In genomic region chr2:169715379-169716228, GRCh38 we compare ENCODE assay signal across 1 cellular context.
TF ChIP-seq lines count a peak whose summit lies in the region.

No MANE protein-coding gene starts in this region.

TF ChIP-seq in K562, 482 proteins besides CTCF, POLR2A, EP300 and RAD21 (continued from another document and continues in another):
- TF ChIP-seq PRPF4 (IDR thresholded peaks at IDR 0.05; ENCODE audit: insufficient read depth, low read depth, low read length, poor library complexity, severe bottlenecking), result no peak
- TF ChIP-seq ELK1 (CRISPR knock-in tag; IDR thresholded peaks at IDR 0.05), result no peak
- TF ChIP-seq TAF1 (IDR thresholded peaks at IDR 0.05; ENCODE audit: control insufficient read depth, extremely low read depth, insufficient read depth, low read length, severe bottlenecking), result no peak
- TF ChIP-seq RB1 (IDR thresholded peaks at IDR 0.05; ENCODE audit: low read depth), result peak; percentile 33; the same call in 1 of the 2 replicates
- TF ChIP-seq ZNF511 (CRISPR knock-in tag; IDR thresholded peaks at IDR 0.05), result no peak; the same call in 1 of the 2 replicates
- no peak; a peak in 1 of 4 replicates for TF ChIP-seq ARNT (IDR thresholded peaks at IDR 0.05)
- TF ChIP-seq RREB1 (CRISPR knock-in tag; IDR thresholded peaks at IDR 0.05), result no peak
- TF ChIP-seq ELF4 (CRISPR knock-in tag; IDR thresholded peaks at IDR 0.05), result no peak
- no peak for TF ChIP-seq NFATC3 (IDR thresholded peaks at IDR 0.05)
- TF ChIP-seq NFXL1 (CRISPR knock-in tag; IDR thresholded peaks at IDR 0.05), result no peak
- no peak for TF ChIP-seq MAFF (IDR thresholded peaks at IDR 0.05; ENCODE audit: low read length)
- no peak for TF ChIP-seq ARID2 (IDR thresholded peaks at IDR 0.05)
- no peak for TF ChIP-seq ADNP (tag; IDR thresholded peaks at IDR 0.05)
- no peak for TF ChIP-seq ZNF407 (IDR thresholded peaks at IDR 0.05; ENCODE audit: low read depth)
- no peak for TF ChIP-seq SOX6 (IDR thresholded peaks at IDR 0.05)
- no peak for TF ChIP-seq ZNF586 (CRISPR knock-in tag; conservative IDR thresholded peaks at IDR 0.05)
- TF ChIP-seq TBL1XR1 (IDR thresholded peaks at IDR 0.05; ENCODE audit: low read length in 2 of 2), result peak in 1 of 2 experiments; percentile 49; a peak in 1 of 4 replicates
- no peak for TF ChIP-seq CREB3 (tag; conservative IDR thresholded peaks at IDR 0.05; ENCODE audit: low read depth)
- no peak for TF ChIP-seq SNRNP70 (optimal IDR thresholded peaks at IDR 0.05; ENCODE audit: low read depth, low read length)
- no peak for TF ChIP-seq TSHZ1 (CRISPR knock-in tag; IDR thresholded peaks at IDR 0.05)
- no peak for TF ChIP-seq ZNF184 (CRISPR knock-in tag; IDR thresholded peaks at IDR 0.05)
- peak; percentile 69 for TF ChIP-seq HNRNPLL (IDR thresholded peaks at IDR 0.05; ENCODE audit: low read depth, low read length, poor library complexity, severe bottlenecking)
- no peak for TF ChIP-seq FOS (IDR thresholded peaks at IDR 0.05; ENCODE audit: extremely low read depth, insufficient read length)
- peak; percentile 69 for TF ChIP-seq CBFA2T2 (conservative IDR thresholded peaks at IDR 0.05)
- TF ChIP-seq ZNF445 (CRISPR knock-in tag; IDR thresholded peaks at IDR 0.05; ENCODE audit: low read depth), result no peak
- no peak for TF ChIP-seq NCOA2 (IDR thresholded peaks at IDR 0.05; ENCODE audit: partially characterized antibody in 2 of 2)
- no peak for TF ChIP-seq ZNF121 (CRISPR knock-in tag; conservative IDR thresholded peaks at IDR 0.05)
- TF ChIP-seq TEAD4 (IDR thresholded peaks at IDR 0.05; ENCODE audit: low read length), result peak; percentile 85
- no peak for TF ChIP-seq TEAD4 (CRISPR knock-in tag; IDR thresholded peaks at IDR 0.05; ENCODE audit: borderline replicate concordance)
- peak in 1 of 2 experiments; percentile 78; a peak in 2 of 4 replicates for TF ChIP-seq FOXA3 (CRISPR knock-in tag; conservative IDR thresholded peaks at IDR 0.05 in 1 of 2, IDR thresholded peaks at IDR 0.05 in 1 of 2)
- TF ChIP-seq SRSF1 (IDR thresholded peaks at IDR 0.05; ENCODE audit: low read depth, low read length), result no peak
- 0 out of 2 replicates have a peak, but pooled peaks have one; percentile 31 for TF ChIP-seq ZNF431 (CRISPR knock-in tag; IDR thresholded peaks at IDR 0.05)
- no peak for TF ChIP-seq CREB1 (IDR thresholded peaks at IDR 0.05)
- TF ChIP-seq CREB1 (CRISPR knock-in tag; IDR thresholded peaks at IDR 0.05), result 0 out of 2 replicates have a peak, but pooled peaks have one; percentile 29
- TF ChIP-seq THRAP3 (IDR thresholded peaks at IDR 0.05; ENCODE audit: borderline replicate concordance), result no peak
- no peak for TF ChIP-seq KLF13 (tag; IDR thresholded peaks at IDR 0.05; ENCODE audit: borderline replicate concordance, low read depth)
- TF ChIP-seq UBTF (IDR thresholded peaks at IDR 0.05; ENCODE audit: borderline replicate concordance in 1 of 2, low read depth in 2 of 2, low read length in 2 of 2), result peak in 1 of 2 experiments; percentile 66; a peak in 1 of 4 replicates
- no peak for TF ChIP-seq SP2 (IDR thresholded peaks at IDR 0.05; ENCODE audit: extremely low read depth, low read depth, low read length, poor library complexity, severe bottlenecking)
- TF ChIP-seq SMARCA4 (IDR thresholded peaks at IDR 0.05), result peak; percentile 55; the same call in 1 of the 2 replicates
- no peak for TF ChIP-seq HOXB6 (CRISPR knock-in tag; IDR thresholded peaks at IDR 0.05; ENCODE audit: borderline replicate concordance)
